ENCODE assay signal across 2 cellular contexts in genomic region chr2:199850250-199850717, GRCh38.
TF ChIP-seq lines count a peak whose summit lies in the region.

No MANE protein-coding gene starts in this region.

TF ChIP-seq in SK-N-SH, 30 proteins besides CTCF, POLR2A, EP300 and RAD21 (continued from another document):
- TF ChIP-seq USF2 (IDR thresholded peaks at IDR 0.05; ENCODE audit: borderline replicate concordance, low read depth, low read length) (no peak), EZH2phosphoT487 (IDR thresholded peaks at IDR 0.05; ENCODE audit: borderline replicate concordance, low read depth) (no peak), RCOR1 (IDR thresholded peaks at IDR 0.05; ENCODE audit: low read length) (no peak), TCF12 (IDR thresholded peaks at IDR 0.05) (no peak), MEF2A (IDR thresholded peaks at IDR 0.05; ENCODE audit: borderline replicate concordance, low read depth) (no peak), ZBTB33 (IDR thresholded peaks at IDR 0.05; ENCODE audit: borderline replicate concordance, low read depth) (no peak)

TF ChIP-seq in SK-N-SH treated with all-trans-retinoic acid at 6 μM for 48 hours, 23 proteins besides CTCF, POLR2A, EP300 and RAD21 (continued from another document):
- TF ChIP-seq PATZ1 (CRISPR knock-in tag; IDR thresholded peaks at IDR 0.05; ENCODE audit: borderline replicate concordance) (no peak), ZC3H10 (CRISPR knock-in tag; IDR thresholded peaks at IDR 0.05) (no peak), ARNTL (CRISPR knock-in tag; IDR thresholded peaks at IDR 0.05; ENCODE audit: borderline replicate concordance, low read depth) (no peak), CSDC2 (CRISPR knock-in tag; IDR thresholded peaks at IDR 0.05) (no peak), CREB5 (CRISPR knock-in tag; IDR thresholded peaks at IDR 0.05; ENCODE audit: low read depth) (no peak), ZNF565 (CRISPR knock-in tag; conservative IDR thresholded peaks at IDR 0.05; ENCODE audit: low read depth) (no peak), PPARA (CRISPR knock-in tag; IDR thresholded peaks at IDR 0.05; ENCODE audit: borderline replicate concordance) (no peak), TCF4 (CRISPR knock-in tag; IDR thresholded peaks at IDR 0.05; ENCODE audit: borderline replicate concordance) (no peak), ISL1 (CRISPR knock-in tag; IDR thresholded peaks at IDR 0.05) (no peak)
